14 cellular contexts compared by ENCODE assay signal in the genomic region with DNA sequence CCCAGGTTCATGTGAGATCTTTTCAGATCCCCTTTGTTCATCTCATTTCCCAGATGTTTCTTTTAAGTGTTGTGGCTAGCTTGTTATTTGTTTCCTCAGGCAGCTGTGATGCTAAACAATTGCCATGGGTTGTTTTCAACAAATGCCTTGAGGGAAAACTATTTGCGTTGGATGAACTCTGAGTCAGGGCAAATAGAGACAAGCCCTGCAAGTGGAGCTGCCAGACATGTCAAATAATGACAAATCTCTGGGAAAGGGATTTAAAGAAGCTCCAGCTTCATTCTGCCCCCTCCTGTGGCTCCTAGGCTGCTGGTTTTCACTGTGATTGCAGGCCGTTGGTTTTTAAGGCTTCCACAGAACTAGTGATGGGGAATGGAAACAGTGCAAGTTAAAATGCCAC.
"Had no signal": no experiment of that assay in that cellular context is flagged by ENCODE, and none has a peak within 500 bp of the region (broad histone marks: within the 10 kb centered on the region; RNA-seq: fewer than 3 reads in every experiment).

No MANE protein-coding gene starts in this region.

- H3K9me3 ChIP-seq: stomach, thoracic aorta, transverse colon had no signal

- DNase-seq: cortex of kidney; dorsolateral prefrontal cortex; effector CD8-positive, alpha-beta T cell; heart left ventricle; hippocampal formation; natural killer cell; posterior cingulate gyrus; sigmoid colon; stimulated activated naive CD4-positive, alpha-beta T cell; stomach; substantia nigra; transverse colon had no signal

- H3K27ac ChIP-seq: dorsolateral prefrontal cortex, heart left ventricle, sigmoid colon, skin epidermis, stomach, thoracic aorta, transverse colon had no signal

- H3K36me3 ChIP-seq: heart left ventricle, sigmoid colon, stomach, thoracic aorta, transverse colon had no signal

- H3K27me3 ChIP-seq: heart left ventricle, sigmoid colon, stomach, transverse colon had no signal

- H3K4me1 ChIP-seq: heart left ventricle, sigmoid colon, stomach, transverse colon had no signal

- H3K4me3 ChIP-seq: dorsolateral prefrontal cortex, heart left ventricle, sigmoid colon, skin epidermis, stomach, thoracic aorta, transverse colon had no signal
